In the genomic region with DNA sequence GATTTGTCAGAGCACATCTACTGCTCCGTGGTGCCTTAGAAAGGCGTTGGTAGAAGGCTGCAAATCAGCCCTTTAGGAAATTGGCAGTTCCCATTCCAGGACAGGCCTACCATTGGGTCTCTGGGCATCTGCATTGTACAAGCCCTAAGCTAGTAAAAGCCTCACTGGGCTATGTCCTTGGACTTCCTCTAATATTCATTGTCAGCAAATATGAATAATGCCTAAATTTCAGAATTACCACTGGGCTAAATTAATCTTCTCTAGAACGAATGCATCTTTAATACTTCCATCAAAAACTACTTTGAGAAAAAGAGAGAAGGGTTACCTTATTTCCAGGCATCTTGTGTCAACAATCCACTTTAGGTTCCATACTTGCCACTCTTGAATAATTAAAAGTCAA, we compare ENCODE assay signal across 18 cellular contexts. TPM values are rescaled to one million over a fixed set of nuclear protein-coding genes. Genes with fewer than 3 reads are reported as not detected.
DNase-seq lines count a peak whose midpoint lies in the region; ATAC-seq, FAIRE-seq and TF ChIP-seq lines count a peak whose summit lies in the region.
"Had no signal": no experiment of that assay in that cellular context is flagged by ENCODE, and none has a peak within 500 bp of the region (broad histone marks: within the 10 kb centered on the region; RNA-seq: fewer than 3 reads in every experiment).

No MANE protein-coding gene starts in this region.

- peaks cover 0 to 8% of the 10 kb centered on the region in 2 experiments; a peak in 1 of 5 replicates for H3K27me3 ChIP-seq in HepG2 (ENCODE audit: control insufficient read depth in 1 of 2, insufficient read depth in 2 of 2, low read length in 2 of 2)
- H3K27me3 ChIP-seq in right lobe of liver, result no peaks in the 10 kb centered on the region
- H3K27me3 ChIP-seq in WERI-Rb-1 (ENCODE audit: insufficient read depth, low read depth, severe bottlenecking), result no peaks in the 10 kb centered on the region
- no peaks in the 10 kb centered on the region for H3K27me3 ChIP-seq in upper lobe of left lung

- CTCF ChIA-PET in HepG2 (lab: Yijun Ruan, JAX; ENCODE audit: low intra/inter-chr PET ratio, low total read pairs) (no interaction called here), OCI-LY7 (lab: Charles Lee; ENCODE audit: unreplicated experiment) (no interaction called here)

- no peak overlapping the region for H2AFZ ChIP-seq in HepG2 (ENCODE audit: low read length)
- peak overlapping the region; percentile 3; the same call in 1 of the 2 replicates for H2AFZ ChIP-seq in OCI-LY7 (ENCODE audit: low read length)

- intact Hi-C loops in HepG2 (cut with micrococcal nuclease; ENCODE audit: unreplicated experiment) (no loop called here), right lobe of liver (cut with DNase I) (no loop called here), OCI-LY7 (cut with micrococcal nuclease; ENCODE audit: unreplicated experiment) (loop anchor here (2.0 kb wide), 1 partner anchor 179 kb away; no protein-coding TSS in a partner anchor), kidney (cut with DNase I) (no loop called here)

- FAIRE-seq in HepG2 (lab: Jason Lieb, UNC) (no peak), kidney (lab: Jason Lieb, UNC) (no peak)
- FAIRE-seq: G401.6, GM12891 had no signal

- H4K20me1 ChIP-seq in HepG2 (ENCODE audit: insufficient read depth, low read length) (no peaks in the 10 kb centered on the region), OCI-LY7 (ENCODE audit: insufficient read depth, low read length) (no peaks in the 10 kb centered on the region)

- TF ChIP-seq EP300 in HepG2 (IDR thresholded peaks at IDR 0.05; ENCODE audit: low read depth in 2 of 2, low read length in 2 of 2) (no peak), HepG2 (CRISPR knock-in tag; IDR thresholded peaks at IDR 0.05; ENCODE audit: borderline replicate concordance) (no peak), upper lobe of left lung (IDR thresholded peaks at IDR 0.05) (no peak)

- ATAC-seq in HepG2, result no peak
- ATAC-seq in right lobe of liver, result no peak
- no peak for ATAC-seq in upper lobe of left lung (ENCODE audit: low FRiP score in 2 of 2)

- 64% methylated on average over 3 of the region's 3 CpGs for WGBS in HepG2 (ENCODE audit: low lambda C conversion rate)
- 60% methylated on average over 1 of the region's 3 CpGs for WGBS in right lobe of liver (ENCODE audit: insufficient coverage, low coverage, low lambda C conversion rate, missing lambda C conversion rate)
- WGBS in upper lobe of left lung, 2 donors, result 90 to 91% methylated on average over 3 of the region's 3 CpGs

- TF ChIP-seq CTCF in HepG2 (CRISPR knock-in tag; IDR thresholded peaks at IDR 0.05) (no peak), right lobe of liver (IDR thresholded peaks at IDR 0.05) (no peak), OCI-LY7 (conservative IDR thresholded peaks at IDR 0.05; ENCODE audit: low read length) (no peak), kidney (IDR thresholded peaks at IDR 0.05; ENCODE audit: borderline replicate concordance, extremely low read depth, insufficient read depth) (no peak), WERI-Rb-1 (IDR thresholded peaks at IDR 0.05; ENCODE audit: low read depth, low read length) (no peak), upper lobe of left lung (IDR thresholded peaks at IDR 0.05) (no peak)

- H3K9me3 ChIP-seq in HepG2 (ENCODE audit: low read length) (no peaks in the 10 kb centered on the region), right lobe of liver (no peaks in the 10 kb centered on the region), OCI-LY7 (ENCODE audit: low read length) (no peaks in the 10 kb centered on the region), kidney (ENCODE audit: control insufficient read depth in 1 of 2, low read length in 2 of 2) (no peaks in the 10 kb centered on the region), WERI-Rb-1 (ENCODE audit: severe bottlenecking) (no peaks in the 10 kb centered on the region), upper lobe of left lung (no peaks in the 10 kb centered on the region)

- H3K4me3 ChIP-seq in HepG2 (replicated peaks in 1 of 3; ENCODE audit: insufficient read depth in 1 of 3, low read depth in 2 of 3, low read length in 3 of 3) (no peak overlapping the region), right lobe of liver (no peak overlapping the region), OCI-LY7 (ENCODE audit: low read depth, low read length, poor library complexity, severe bottlenecking) (no peak overlapping the region), kidney (ENCODE audit: low read length in 2 of 2) (no peak overlapping the region), WERI-Rb-1 (ENCODE audit: low read depth, low read length) (no peak overlapping the region), upper lobe of left lung (no peak overlapping the region)

- H3K4me1 ChIP-seq in HepG2 (ENCODE audit: insufficient read depth, low read length) (peaks cover 59% of the 10 kb centered on the region), right lobe of liver (peaks cover 0 to 40% (median 9%) of the 10 kb centered on the region in 4 donors), OCI-LY7 (ENCODE audit: insufficient read depth, low read length, poor library complexity, severe bottlenecking) (peaks cover 96% of the 10 kb centered on the region), kidney (ENCODE audit: control insufficient read depth in 1 of 2, insufficient read depth in 1 of 2, low read depth in 1 of 2, low read length in 2 of 2) (peaks cover 20 to 42% of the 10 kb centered on the region in 2 donors), upper lobe of left lung (peaks cover 6 to 33% (median 20%) of the 10 kb centered on the region in 4 donors)

- in situ Hi-C loops in HepG2 (cut with HindIII; ENCODE audit: extremely low pct_ligation_motif_present, low pct_unique_long_range_greater_than_20kb), result no loop called here

- TF ChIP-seq RAD21 in HepG2 (CRISPR knock-in tag; IDR thresholded peaks at IDR 0.05), result no peak

- no peak overlapping the region for H3K9ac ChIP-seq in HepG2 (ENCODE audit: insufficient read depth, low read depth, low read length)
- H3K9ac ChIP-seq in kidney (ENCODE audit: low read length in 2 of 2), result no peak overlapping the region

- BruUV-seq in HepG2 (replicated peaks; lab: Mats Ljungman, UMichigan) (no TSS peak), OCI-LY7 (replicated peaks; lab: Mats Ljungman, UMichigan) (no TSS peak)

- POLR2A ChIA-PET in HepG2 (lab: Yijun Ruan, JAX) (no interaction called here), OCI-LY7 (lab: Charles Lee) (interaction anchor here (0.7 to 2.6 kb wide), 3 partner anchors 10 to 46 kb away, joined by 4 to 8 read pairs (median 7); no protein-coding TSS in a partner anchor)

- H3K36me3 ChIP-seq in HepG2 (replicated peaks in 1 of 2; ENCODE audit: control insufficient read depth in 1 of 2, insufficient read depth in 2 of 2, low read length in 2 of 2) (no peaks in the 10 kb centered on the region), right lobe of liver (no peaks in the 10 kb centered on the region), OCI-LY7 (ENCODE audit: insufficient read depth, low read length) (no peaks in the 10 kb centered on the region), kidney (ENCODE audit: control insufficient read depth in 1 of 2, insufficient read depth in 2 of 2, low read length in 2 of 2) (no peaks in the 10 kb centered on the region), WERI-Rb-1 (no peaks in the 10 kb centered on the region), upper lobe of left lung (no peaks in the 10 kb centered on the region)

- TF ChIP-seq POLR2A in HepG2 (IDR thresholded peaks at IDR 0.05; ENCODE audit: insufficient read depth in 1 of 2, low read depth in 2 of 2, low read length in 2 of 2), result no peak
- no peak for TF ChIP-seq POLR2A in right lobe of liver (IDR thresholded peaks at IDR 0.05)
- no peak for TF ChIP-seq POLR2A in upper lobe of left lung (IDR thresholded peaks at IDR 0.05)

- no peak for DNase-seq in HepG2 (ENCODE audit: low spot score)
- no peak for DNase-seq in right lobe of liver
- DNase-seq in OCI-LY7 (ENCODE audit: low spot score), result no peak
- DNase-seq in kidney, result no peak
- DNase-seq in WERI-Rb-1, result no peak
- DNase-seq in upper lobe of left lung, result no peak
- no peak for DNase-seq in dermis blood vessel endothelial cell
- no peak for DNase-seq in A172 (ENCODE audit: low spot score)
- DNase-seq: ACHN; C1 segment of cervical spinal cord; CD4-positive, alpha-beta memory T cell; DMS79; EL; GOT3; H9 had no signal

- no peaks in the 10 kb centered on the region for H3K9me2 ChIP-seq in OCI-LY7 (ENCODE audit: insufficient read depth, low read length)

- H3K79me2 ChIP-seq in HepG2 (ENCODE audit: insufficient read depth, low read length) (no peaks in the 10 kb centered on the region), OCI-LY7 (ENCODE audit: insufficient read depth, low read depth, low read length) (no peaks in the 10 kb centered on the region)

- H3K27ac ChIP-seq in HepG2 (ENCODE audit: extremely low read length, insufficient read depth, low read length), result no peak overlapping the region
- no peak overlapping the region for H3K27ac ChIP-seq in right lobe of liver
- peak overlapping the region; percentile 89 for H3K27ac ChIP-seq in OCI-LY7 (ENCODE audit: low read depth, low read length, poor library complexity, severe bottlenecking)
- peak overlapping the region; percentile 9 to 43 for H3K27ac ChIP-seq in kidney (ENCODE audit: low read depth in 2 of 2, low read length in 2 of 2)
- no peak overlapping the region for H3K27ac ChIP-seq in WERI-Rb-1
- H3K27ac ChIP-seq in upper lobe of left lung, result peak overlapping the region in 2 of 4 donors; percentile 75 to 76
- H3K27ac ChIP-seq: 22Rv1 had no signal

- H3K4me2 ChIP-seq in HepG2 (ENCODE audit: low read depth, low read length) (no peak overlapping the region), OCI-LY7 (ENCODE audit: low read length) (peak overlapping the region; percentile 68)

RNA-seq across cellular contexts. Expression of gene ATP1A1, which starts 41.5 kb away (rescaled TPM):
- 210 and 280 TPM in 2 replicates for total RNA-seq in HepG2 (2016; rRNA removed; fragmentation: Illumina TruSeq; extraction: Trizol)
- total RNA-seq in HepG2 (2016; cell fraction: cytosol; rRNA removed; fragmentation: Illumina TruSeq; extraction: Trizol; ENCODE audit: low read depth), result 60.3 and 83.4 TPM in 2 replicates
- 183 and 291 TPM in 2 replicates for total RNA-seq in HepG2 (2016; cell fraction: insoluble cytoplasmic fraction; rRNA removed; fragmentation: Illumina TruSeq; extraction: Trizol)
- total RNA-seq in HepG2 (2016; cell fraction: membrane; rRNA removed; fragmentation: Illumina TruSeq; extraction: Trizol), result 133 and 176 TPM in 2 replicates
- 383 and 432 TPM in 2 replicates for total RNA-seq in HepG2 (2016; cell fraction: nucleus; rRNA removed; fragmentation: Illumina TruSeq; extraction: Trizol)
- 627 and 705 TPM in 2 replicates for polyA plus RNA-seq in HepG2 (2011; rRNA removed)
- polyA plus RNA-seq in HepG2 (2011; cell fraction: cytosol; rRNA removed), result 735 and 774 TPM in 2 replicates
- 313 and 327 TPM in 2 replicates for polyA plus RNA-seq in HepG2 (2011; cell fraction: nucleus; rRNA removed)
- 467 and 657 TPM in 2 replicates for polyA plus RNA-seq in HepG2 (2012)
- polyA plus RNA-seq in HepG2 (2016; cell fraction: cytosol; fragmentation: Illumina TruSeq; extraction: Trizol; ENCODE audit: low read depth), result 69.6 and 84.9 TPM in 2 replicates
- polyA plus RNA-seq in HepG2 (2016; cell fraction: insoluble cytoplasmic fraction; fragmentation: Illumina TruSeq; extraction: Trizol; ENCODE audit: low read depth), result 219 and 228 TPM in 2 replicates
- 106 and 149 TPM in 2 replicates for polyA plus RNA-seq in HepG2 (2016; cell fraction: membrane; fragmentation: Illumina TruSeq; extraction: Trizol; ENCODE audit: low read depth)
- 515 and 526 TPM in 2 replicates for polyA plus RNA-seq in HepG2 (2016; cell fraction: nucleus; fragmentation: Illumina TruSeq; extraction: Trizol; ENCODE audit: insufficient read depth, low read depth)
- polyA minus RNA-seq in HepG2 (2011; rRNA and poly(A)+ RNA removed; ENCODE audit: low replicate concordance), result 367 and 928 TPM in 2 replicates
- 438 and 487 TPM in 2 replicates for polyA minus RNA-seq in HepG2 (2011; cell fraction: cytosol; rRNA and poly(A)+ RNA removed)
- polyA minus RNA-seq in HepG2 (2011; cell fraction: nucleus; rRNA and poly(A)+ RNA removed), result 356 and 442 TPM in 2 replicates
- total RNA-seq in right lobe of liver, result 100 to 1,000 TPM in 5 of 6 experiments, 10 to 100 TPM in 1; 83.6 to 153 (median 121) TPM
- total RNA-seq in OCI-LY7 (2014; rRNA removed; shearing (Covaris generic)), result 66.8 and 74.4 TPM in 2 replicates
- 183 and 186 TPM in 2 replicates for total RNA-seq in OCI-LY7 (2022)
- 2,241 TPM for total RNA-seq in kidney
- 1,218 TPM for polyA plus RNA-seq in kidney (ENCODE audit: insufficient read depth, low read depth, low replicate concordance)
- total RNA-seq in upper lobe of left lung, result 100 to 1,000 TPM; 383 to 829 (median 696) TPM
- total RNA-seq in dermis blood vessel endothelial cell, result 208 and 350 TPM in 2 replicates
- 42.1 and 50.9 TPM in 2 replicates for total RNA-seq in A172 (2014; rRNA removed; shearing (Covaris generic))

Comparison
In these comparisons a context has a peak if more than half of its experiments do, and no peak if none do; other contexts are left out.
1. H3K27ac ChIP-seq: peak in OCI-LY7 (single experiment) and kidney (2 of 2); none in HepG2 (single experiment), right lobe of liver (0 of 3) and WERI-Rb-1 (single experiment).